ENCODE assay signal across 8 cellular contexts in genomic region chr4:149980941-149981340, GRCh38.
DNase-seq lines count a peak whose midpoint lies in the region; ATAC-seq and TF ChIP-seq lines count a peak whose summit lies in the region.

No MANE protein-coding gene starts in this region.

- no peak overlapping the region for H3K14ac ChIP-seq in trophoblast cell (ENCODE audit: low read length)

- H2AFZ ChIP-seq in trophoblast cell (ENCODE audit: insufficient read depth, low read length, poor library complexity) = no peak overlapping the region

- H3K4me3 ChIP-seq in gastroesophageal sphincter (no peak overlapping the region), trophoblast cell (ENCODE audit: low read depth, low read length) (no peak overlapping the region)

- H3K4ac ChIP-seq in trophoblast cell (ENCODE audit: low read depth, low read length) = no peak overlapping the region

- no peak overlapping the region for H3K18ac ChIP-seq in trophoblast cell (ENCODE audit: low read length)

- H3K27me3 ChIP-seq in gastroesophageal sphincter (no peaks in the 10 kb centered on the region), trophoblast cell (ENCODE audit: insufficient read depth, low read length) (no peaks in the 10 kb centered on the region)

- H3K79me1 ChIP-seq in trophoblast cell (ENCODE audit: low read length) = peaks cover 5% of the 10 kb centered on the region

- no peak for TF ChIP-seq POLR2A in gastroesophageal sphincter (IDR thresholded peaks at IDR 0.05)

- no peak overlapping the region for H4K8ac ChIP-seq in trophoblast cell (ENCODE audit: low read depth, low read length)

- H3K4me3 Mint-ChIP-seq in activated T-helper 2 cell treated with anti-CD3 and anti-CD28 coated beads, Interferon-gamma antibody, Interleukin-2, Interleukin-4, amounts not matched to agents 10 μg/mL and 5 μg/mL and 100 μg/mL, durations not matched to agents 14 hours and 24 hours and 36 hours (ENCODE audit: low read depth) = no peak overlapping the region

- no peak overlapping the region for H2BK12ac ChIP-seq in trophoblast cell (ENCODE audit: low read length)

- H3K9me3 Mint-ChIP-seq in activated T-helper 2 cell treated with anti-CD3 and anti-CD28 coated beads, Interferon-gamma antibody, Interleukin-2, Interleukin-4, amounts not matched to agents 10 μg/mL and 5 μg/mL and 100 μg/mL, durations not matched to agents 14 hours and 24 hours and 36 hours = no peaks in the 10 kb centered on the region

- no peaks in the 10 kb centered on the region for H3K9me3 ChIP-seq in gastroesophageal sphincter
- no peaks in the 10 kb centered on the region for H3K9me3 ChIP-seq in trophoblast cell (ENCODE audit: insufficient read depth, low read depth, low read length)

- H3K36me3 ChIP-seq in gastroesophageal sphincter (no peaks in the 10 kb centered on the region), trophoblast cell (ENCODE audit: control insufficient read depth in 1 of 2, insufficient read depth in 2 of 2, low read length in 2 of 2) (no peaks in the 10 kb centered on the region)

- WGBS in gastroesophageal sphincter (ENCODE audit: low coverage in 1 of 2), 2 donors = 20 to 26% methylated on average over 6 of the region's 6 CpGs
- no CpG with 5 or more reads among the region's 6 CpGs for WGBS in trophoblast cell (ENCODE audit: extremely low coverage, insufficient coverage, insufficient read length)

- H2AK5ac ChIP-seq in trophoblast cell (ENCODE audit: low read length) = no peak overlapping the region

- H3K9ac ChIP-seq in trophoblast cell (ENCODE audit: low read length) = no peak overlapping the region

- no peak overlapping the region for H4K12ac ChIP-seq in trophoblast cell (ENCODE audit: low read depth, low read length)

- H3K4me1 ChIP-seq in gastroesophageal sphincter (no peaks in the 10 kb centered on the region), trophoblast cell (ENCODE audit: control insufficient read depth in 1 of 2, insufficient read depth in 2 of 2, low read length in 2 of 2) (peaks cover 0 to 5% of the 10 kb centered on the region in 2 experiments)

- no peak overlapping the region for H3K23ac ChIP-seq in trophoblast cell (ENCODE audit: low read length)

- TF ChIP-seq CTCF in C4-2B (conservative IDR thresholded peaks at IDR 0.05) (peak; percentile 86), gastroesophageal sphincter (IDR thresholded peaks at IDR 0.05) (peak; percentile 54 to 75 (median 64))

- no peaks in the 10 kb centered on the region for H3K79me2 ChIP-seq in trophoblast cell (ENCODE audit: control insufficient read depth, insufficient read depth, low read length, poor library complexity)

- no peak overlapping the region for H3K27ac ChIP-seq in C4-2B
- H3K27ac ChIP-seq in gastroesophageal sphincter = no peak overlapping the region
- no peak overlapping the region for H3K27ac ChIP-seq in trophoblast cell (ENCODE audit: low read depth, low read length)

- no peak overlapping the region for H2BK5ac ChIP-seq in trophoblast cell (ENCODE audit: low read depth, low read length, poor library complexity)

- intact Hi-C loops in activated T-helper 2 cell treated with anti-CD3 and anti-CD28 coated beads, Interferon-gamma antibody, Interleukin-2, Interleukin-4, amounts not matched to agents 10 μg/mL and 5 μg/mL and 100 μg/mL, durations not matched to agents 14 hours and 24 hours and 36 hours (cut with micrococcal nuclease) = loop anchor here (2.0 kb wide), 2 partner anchors 262 to 886 kb away; no protein-coding TSS in a partner anchor

- no peak overlapping the region for H3K27ac Mint-ChIP-seq in activated T-helper 2 cell treated with anti-CD3 and anti-CD28 coated beads, Interferon-gamma antibody, Interleukin-2, Interleukin-4, amounts not matched to agents 10 μg/mL and 5 μg/mL and 100 μg/mL, durations not matched to agents 14 hours and 24 hours and 36 hours

- no peak for TF ChIP-seq EP300 in gastroesophageal sphincter (IDR thresholded peaks at IDR 0.05)

- DNase-seq in NCI-H82 (lab: John Stamatoyannopoulos, UW) = peak; percentile 59
- peak; percentile 63 to 68 for DNase-seq in activated T-cell treated with anti-CD3 and anti-CD28 coated beads, Interleukin-2, amount 50 U/mL, for 48 hours
- peak; percentile 26 to 79 for DNase-seq in trophoblast cell
- DNase-seq in activated T-helper 2 cell treated with anti-CD3 and anti-CD28 coated beads, Interferon-gamma antibody, Interleukin-2, Interleukin-4, amounts not matched to agents 10 μg/mL and 5 μg/mL and 100 μg/mL, durations not matched to agents 14 hours and 24 hours and 36 hours (ENCODE audit: low spot score) = no peak

- no peak overlapping the region for H4K91ac ChIP-seq in trophoblast cell (ENCODE audit: low read depth, low read length)

- no peaks in the 10 kb centered on the region for H3K36me3 Mint-ChIP-seq in activated T-helper 2 cell treated with anti-CD3 and anti-CD28 coated beads, Interferon-gamma antibody, Interleukin-2, Interleukin-4, amounts not matched to agents 10 μg/mL and 5 μg/mL and 100 μg/mL, durations not matched to agents 14 hours and 24 hours and 36 hours (ENCODE audit: low read depth)

- H3K4me2 ChIP-seq in trophoblast cell (ENCODE audit: low read length) = no peak overlapping the region

- ATAC-seq in GM18508 (IDR thresholded peaks at IDR 0.05; ENCODE audit: insufficient read depth, unreplicated experiment) (peak; percentile 74), HG02973 (IDR thresholded peaks at IDR 0.05; ENCODE audit: unreplicated experiment) (peak; percentile 84), gastroesophageal sphincter (no peak)

- peaks cover 6% of the 10 kb centered on the region for H3K4me1 Mint-ChIP-seq in activated T-helper 2 cell treated with anti-CD3 and anti-CD28 coated beads, Interferon-gamma antibody, Interleukin-2, Interleukin-4, amounts not matched to agents 10 μg/mL and 5 μg/mL and 100 μg/mL, durations not matched to agents 14 hours and 24 hours and 36 hours (ENCODE audit: low read depth)

- no peak overlapping the region for H2BK120ac ChIP-seq in trophoblast cell (ENCODE audit: insufficient read depth, low read length, poor library complexity)

- H3K27me3 Mint-ChIP-seq in activated T-helper 2 cell treated with anti-CD3 and anti-CD28 coated beads, Interferon-gamma antibody, Interleukin-2, Interleukin-4, amounts not matched to agents 10 μg/mL and 5 μg/mL and 100 μg/mL, durations not matched to agents 14 hours and 24 hours and 36 hours (ENCODE audit: low read depth) = peaks cover 6% of the 10 kb centered on the region
